Comparison of ENCODE assay signal across 27 cellular contexts in genomic region chr4:1061747-1062146, GRCh38. TPM values are rescaled to one million over a fixed set of nuclear protein-coding genes. Genes with fewer than 3 reads are reported as not detected.
DNase-seq lines count a peak whose midpoint lies in the region; ATAC-seq lines count a peak whose summit lies in the region.
"Had no signal": no experiment of that assay in that cellular context is flagged by ENCODE, and none has a peak within 500 bp of the region (broad histone marks: within the 10 kb centered on the region; RNA-seq: fewer than 3 reads in every experiment).

No MANE protein-coding gene starts in this region.

- intact Hi-C loops in Right ventricle myocardium inferior (cut with DNase I) = no loop called here
- intact Hi-C loops in left ventricle myocardium superior (cut with micrococcal nuclease) = no loop called here
- intact Hi-C loops in posterior vena cava (cut with DNase I) = no loop called here

- no peak overlapping the region for H3K4me3 ChIP-seq in H7 (ENCODE audit: insufficient read depth, low read depth, low read length)
- H3K4me3 ChIP-seq: BLaER1 treated with 17β-estradiol and CSF1 and Interleukin-3, amounts not matched to agents 10 nM and 100 nM; GM23338; HAP-1; K562; PC-9 had no signal

- H3K36me3 ChIP-seq in H7 (replicated peaks; ENCODE audit: control insufficient read depth, insufficient read depth, low read length) = no peaks in the 10 kb centered on the region
- H3K36me3 ChIP-seq: BLaER1 treated with 17β-estradiol and CSF1 and Interleukin-3, amounts not matched to agents 10 nM and 100 nM; HAP-1 had no signal

- H3K27me3 ChIP-seq in H7 (ENCODE audit: control insufficient read depth, insufficient read depth, low read length) = no peaks in the 10 kb centered on the region

- DNase-seq in Right ventricle myocardium inferior (ENCODE audit: missing footprints) = peak; percentile 22
- no peak for DNase-seq in left ventricle myocardium superior
- peak; percentile 56 to 71 for DNase-seq in NCI-H524 (lab: John Stamatoyannopoulos, UW)
- DNase-seq in cerebellar cortex (ENCODE audit: low spot score) = peak; percentile 50
- peak; percentile 28 for DNase-seq in posterior vena cava (ENCODE audit: low spot score)
- no peak for DNase-seq in H7
- DNase-seq in T-helper 9 cell = no peak
- DNase-seq in NCI-H2107 (lab: John Stamatoyannopoulos, UW) = no peak
- DNase-seq: CD4-positive, alpha-beta T cell; DMS79 treated with DMSO at 0.1 percent for 48 hours; HFFc6; Kasumi-1; NCI-H1092 treated with DMSO at 0.1 percent for 48 hours; NCI-H1436; NCI-H187; NCI-H2081 treated with DMSO at 0.1 percent for 48 hours; NCI-H2171 treated with DMSO at 0.1 percent for 48 hours; NCI-H345; NCI-H510A treated with DMSO at 0.1 percent for 48 hours; NCI-H774; PC-9; RPMI8226; SHP77 had no signal

- ATAC-seq in Right ventricle myocardium inferior (no peak), left ventricle myocardium superior (no peak)
- ATAC-seq: GM23338, K562 had no signal

RNA-seq across cellular contexts. Expression of gene FGFRL1, which starts 50.3 kb away (rescaled TPM):
- total RNA-seq in Right ventricle myocardium inferior (21.0 TPM), left ventricle myocardium superior (26.6 TPM), posterior vena cava (10 to 100 TPM; 16.2 to 20.7 TPM)
- 23.3 and 39.1 TPM in 2 replicates for total RNA-seq in H7 (2014; rRNA removed; shearing (Covaris generic))

RNA-seq across cellular contexts. Expression of gene RNF212, which starts 51.6 kb away (rescaled TPM):
- total RNA-seq in Right ventricle myocardium inferior = 1.7 TPM
- 0.62 TPM for total RNA-seq in left ventricle myocardium superior
- 1 to 10 TPM in 1 of 2 donors, under 1 TPM in 1; 0.76 to 4.0 TPM for total RNA-seq in posterior vena cava
- total RNA-seq in H7 (2014; rRNA removed; shearing (Covaris generic)) = 28.0 and 59.8 TPM in 2 replicates
- total RNA-seq: HFFc6, K562 had no signal

Comparison
In these comparisons a context has a peak if more than half of its experiments do, and no peak if none do; other contexts are left out.
1. DNase-seq: peak in Right ventricle myocardium inferior (single experiment), NCI-H524 (2 of 2), cerebellar cortex (single experiment) and posterior vena cava (single experiment); none in left ventricle myocardium superior (single experiment), H7 (single experiment), T-helper 9 cell (single experiment) and NCI-H2107 (single experiment).